Comparison of ENCODE assay signal across 8 cellular contexts in the genomic region with DNA sequence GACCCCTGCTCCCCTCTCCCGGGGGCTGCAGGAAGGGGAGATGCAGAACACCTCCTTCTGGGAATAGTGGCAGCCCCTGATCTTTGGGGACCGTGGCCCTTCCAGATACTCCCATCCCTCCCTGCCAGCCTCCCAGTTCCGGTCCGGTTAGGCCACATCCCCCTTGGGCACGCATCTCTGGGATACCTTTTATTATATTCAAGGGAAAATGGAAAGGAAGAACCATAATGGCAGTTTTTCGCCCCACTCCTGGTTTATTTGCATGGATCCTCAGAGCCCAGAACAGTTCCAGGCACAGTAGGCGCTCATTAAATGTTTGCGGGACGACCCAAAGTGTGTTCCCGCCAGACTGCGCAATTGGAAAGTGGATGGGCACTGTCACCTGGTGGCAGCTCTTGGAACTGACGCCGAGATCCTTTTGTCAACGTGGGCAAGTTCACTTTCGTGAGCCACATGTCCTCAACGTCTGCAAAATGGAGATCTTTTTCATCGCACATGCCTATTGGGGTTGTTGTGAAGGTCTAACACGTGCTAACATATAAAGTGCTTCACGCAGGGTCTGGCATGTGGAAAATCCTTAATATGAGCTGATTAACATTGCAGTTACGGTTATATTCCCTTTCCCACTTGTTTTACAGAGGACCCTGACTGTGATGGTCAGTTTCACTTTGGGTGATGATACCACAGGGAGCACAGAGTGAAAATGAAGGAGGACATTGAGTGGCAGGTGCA. TPM values are rescaled to one million over a fixed set of nuclear protein-coding genes. Genes with fewer than 3 reads are reported as not detected.
DNase-seq lines count a peak whose midpoint lies in the region; ATAC-seq and TF ChIP-seq lines count a peak whose summit lies in the region.

No MANE protein-coding gene starts in this region.

- H2BK12ac ChIP-seq in H9 (ENCODE audit: insufficient read length, low read depth, low read length): no peak overlapping the region

- peaks cover 13% of the 10 kb centered on the region for H3K27me3 Mint-ChIP-seq in H9 (ENCODE audit: low read depth)
- H3K27me3 Mint-ChIP-seq in MCF 10A (ENCODE audit: insufficient read depth, unreplicated experiment): peaks cover 12% of the 10 kb centered on the region

- no peak overlapping the region for H4K5ac ChIP-seq in H9 (ENCODE audit: insufficient read length, low read depth, low read length)

- H3K4me1 ChIP-seq in H9 (ENCODE audit: insufficient read depth, low read length): no peaks in the 10 kb centered on the region

- H2BK15ac ChIP-seq in H9 (ENCODE audit: low read depth, low read length): no peak overlapping the region

- no peak overlapping the region for H2BK120ac ChIP-seq in H9 (ENCODE audit: low read depth, low read length, poor library complexity, severe bottlenecking)

- no peak overlapping the region for H3K4ac ChIP-seq in H9 (ENCODE audit: low read depth, low read length)

- intact Hi-C loops in MCF 10A (cut with micrococcal nuclease): loop anchor here (1.0 to 5.0 kb wide), 6 partner anchors 169 to 497 kb away; a partner anchor contains a TSS

- peak overlapping the region; percentile 10 to 88; a peak in 3 of 5 replicates for H3K4me3 Mint-ChIP-seq in H9
- peak overlapping the region; percentile 60 for H3K4me3 Mint-ChIP-seq in MCF 10A (ENCODE audit: unreplicated experiment)

- ATAC-seq in GM19324 (IDR thresholded peaks at IDR 0.05; ENCODE audit: low FRiP score, unreplicated experiment): no peak

- no peak overlapping the region for H3K56ac ChIP-seq in H9 (ENCODE audit: insufficient read length, low read depth, low read length)

- H3K9me3 Mint-ChIP-seq in H9 (no peaks in the 10 kb centered on the region; a peak in 2 of 5 replicates), MCF 10A (ENCODE audit: unreplicated experiment) (no peaks in the 10 kb centered on the region)

- DNase-seq in Caki2 (ENCODE audit: low read depth) (peak; percentile 69), H9 (peak; percentile 87), NCI-H2196 (lab: John Stamatoyannopoulos, UW; ENCODE audit: unreplicated experiment) (peak; percentile 77), MCF 10A (ENCODE audit: unreplicated experiment) (peak; percentile 76), iris pigment epithelial cell (ENCODE audit: low read depth) (peak; percentile 81)
- peak; percentile 81 for DNase-seq in stimulated activated CD4-positive, alpha-beta T cell treated with anti-CD3 and anti-CD28 coated beads, Interleukin-12 subunit alpha, Interleukin-12 subunit beta, amount 100 ng/mL, for 4 hours

- peak overlapping the region in 1 of 3 experiments; percentile 51; a peak in 2 of 7 replicates for H3K27ac Mint-ChIP-seq in H9
- no peak overlapping the region for H3K27ac Mint-ChIP-seq in MCF 10A (ENCODE audit: low read depth, unreplicated experiment)

- no peak overlapping the region for H2AK5ac ChIP-seq in H9 (ENCODE audit: insufficient read length, low read length)

- H3K9me3 ChIP-seq in H9 (ENCODE audit: control insufficient read depth, low read depth, low read length): no peaks in the 10 kb centered on the region

- H4K91ac ChIP-seq in H9 (ENCODE audit: insufficient read length, low read depth, low read length): no peak overlapping the region

- H3K4me2 ChIP-seq in H9 (ENCODE audit: insufficient read depth, insufficient read length, low read length): no peak overlapping the region

- H2AFZ ChIP-seq in H9 (ENCODE audit: low read length): no peak overlapping the region

- POLR2A ChIA-PET in MCF 10A (lab: Yijun Ruan, JAX): interaction anchor here (0.6 to 1.4 kb wide), 5 partner anchors 10 to 944 kb away, joined by 3 read pairs; no protein-coding TSS in a partner anchor

- no peaks in the 10 kb centered on the region; the same call in 1 of the 2 replicates for H3K79me2 ChIP-seq in H9 (ENCODE audit: insufficient read depth, low read length)

- in situ Hi-C loops in Caki2 (cut with HindIII; ENCODE audit: low pct_unique_long_range_greater_than_20kb, low sequenced_read_pairs): no loop called here

- H2BK20ac ChIP-seq in H9 (ENCODE audit: low read depth, low read length, poor library complexity, severe bottlenecking): no peak overlapping the region

- peaks cover 20% of the 10 kb centered on the region for H3K23me2 ChIP-seq in H9 (ENCODE audit: insufficient read length, low read depth, low read length, poor library complexity, severe bottlenecking)

- H3T11ph ChIP-seq in H9 (ENCODE audit: low read length): no peak overlapping the region

- no peaks in the 10 kb centered on the region; the same call in 1 of the 2 replicates for H3K27me3 ChIP-seq in H9 (ENCODE audit: insufficient read depth, low read length)

- no CpG with 5 or more reads among the region's 20 CpGs for WGBS in H9 (ENCODE audit: extremely low coverage, insufficient read length, low lambda C conversion rate)

- no peak overlapping the region for H3K23ac ChIP-seq in H9 (ENCODE audit: insufficient read length, low read depth, low read length)

- CTCF ChIA-PET in MCF 10A (lab: Yijun Ruan, JAX): interaction anchor here (0.6 to 6.6 kb wide), 60 partner anchors 10 to 939 kb away, joined by 3 to 184 read pairs (median 4); a partner anchor contains a TSS

- BruUV-seq in MCF 10A (replicated peaks; lab: Mats Ljungman, UMichigan): no TSS peak

- peaks cover 26 to 27% of the 10 kb centered on the region in 2 experiments for H3K4me1 Mint-ChIP-seq in H9
- H3K4me1 Mint-ChIP-seq in MCF 10A (ENCODE audit: insufficient read depth, unreplicated experiment): peaks cover 4% of the 10 kb centered on the region

- H3K9ac ChIP-seq in H9 (ENCODE audit: extremely low read depth, insufficient read length, low read length): no peak overlapping the region

- H3K79me1 ChIP-seq in H9 (ENCODE audit: insufficient read depth, low read depth, low read length, poor library complexity, severe bottlenecking): peaks cover 5% of the 10 kb centered on the region

- H3K36me3 Mint-ChIP-seq in H9 (ENCODE audit: insufficient read depth in 1 of 3, low read depth in 3 of 3) (peaks cover 4 to 7% (median 6%) of the 10 kb centered on the region in 3 experiments; a peak in 5 of 7 replicates), MCF 10A (ENCODE audit: insufficient read depth, unreplicated experiment) (no peaks in the 10 kb centered on the region)

- H3K14ac ChIP-seq in H9 (ENCODE audit: insufficient read depth, low read length): no peak overlapping the region

- no peaks in the 10 kb centered on the region for H4K20me1 ChIP-seq in H9 (ENCODE audit: control insufficient read depth, insufficient read depth, insufficient read length)

- H3K27ac ChIP-seq in H9 (ENCODE audit: insufficient read length, low read depth, low read length) (no peak overlapping the region), VCaP (no peak overlapping the region)

- no peak overlapping the region for H4K8ac ChIP-seq in H9 (replicated peaks; ENCODE audit: insufficient read length, low read depth, low read length)

- TF ChIP-seq CTCF in H9 (conservative IDR thresholded peaks at IDR 0.05) (peak; percentile 99), VCaP (conservative IDR thresholded peaks at IDR 0.05) (peak; percentile 96), MCF 10A (IDR thresholded peaks at IDR 0.05; ENCODE audit: unreplicated experiment) (peak; percentile 98)

- no peak overlapping the region for H2BK5ac ChIP-seq in H9 (ENCODE audit: insufficient read length, low read length)

- H3K18ac ChIP-seq in H9 (ENCODE audit: insufficient read length, low read depth, low read length): peak overlapping the region; percentile 69

RNA-seq across cellular contexts. Expression of a gene that starts 1.6 kb away (rescaled TPM):
- total RNA-seq in Caki2 (2014; rRNA removed; shearing (Covaris generic); ENCODE audit: low replicate concordance): 37.1 and 43.6 TPM in 2 replicates
- total RNA-seq in H9 (2021) (137 and 138 TPM in 2 replicates), MCF 10A (2022) (not detected in 2 replicates)

Comparison
In these comparisons a context has a peak if more than half of its experiments do, and no peak if none do; other contexts are left out.
1. RNA of a gene that starts 1.6 kb away (total RNA-seq): 137 to 138 TPM in H9 and 37.1 to 43.6 TPM in Caki2; not detected in MCF 10A; every median in the first group is over 10 times any median in the second.
2. Peak in every context shown above with its lines, with median percentiles within 50 percentile points of each other: DNase-seq and CTCF ChIP-seq.